ENCODE assay signal across 14 cellular contexts in genomic region chr1:116521186-116521585, GRCh38. TPM values are rescaled to one million over a fixed set of nuclear protein-coding genes. Genes with fewer than 3 reads are reported as not detected.
DNase-seq lines count a peak whose midpoint lies in the region; ATAC-seq and TF ChIP-seq lines count a peak whose summit lies in the region.
"Had no signal": no experiment of that assay in that cellular context is flagged by ENCODE, and none has a peak within 500 bp of the region (broad histone marks: within the 10 kb centered on the region; RNA-seq: fewer than 3 reads in every experiment).

No MANE protein-coding gene starts in this region.

- no peak overlapping the region for H3K27ac ChIP-seq in Peyer's patch

- no peak for TF ChIP-seq CTCF in Peyer's patch (IDR thresholded peaks at IDR 0.05)

- no peak for ATAC-seq in GM18511 (IDR thresholded peaks at IDR 0.05; ENCODE audit: unreplicated experiment)
- no peak for ATAC-seq in HG03354 (IDR thresholded peaks at IDR 0.05; ENCODE audit: poor library complexity, severe bottlenecking, unreplicated experiment)

- DNase-seq in GM04503 (ENCODE audit: low read depth) (peak; percentile 64), NOMO-1 treated with DMSO at 0.1 percent for 48 hours (lab: John Stamatoyannopoulos, UW; ENCODE audit: unreplicated experiment) (peak; percentile 42), fibroblast of gingiva (ENCODE audit: low read depth) (peak; percentile 64), renal cortical epithelial cell (ENCODE audit: low read depth) (peak; percentile 92), medulla oblongata (ENCODE audit: extremely low spot score) (no peak), Peyer's patch (no peak)
- DNase-seq: activated T-cell treated with anti-CD3 and anti-CD28 coated beads, Interleukin-2, amount 50 U/mL, for 48 hours; CD8-positive, alpha-beta memory T cell; effector memory CD4-positive, alpha-beta T cell; head of caudate nucleus; NCI-H1105; NCI-H2227 treated with DMSO at 0.1 percent for 48 hours had no signal

- H3K27me3 ChIP-seq in Peyer's patch, result no peaks in the 10 kb centered on the region

- H3K4me1 ChIP-seq in Peyer's patch, result no peaks in the 10 kb centered on the region

- no peaks in the 10 kb centered on the region for H3K9me3 ChIP-seq in Peyer's patch

- TF ChIP-seq POLR2A in Peyer's patch (IDR thresholded peaks at IDR 0.05), result no peak

- peaks cover 0 to 6% (median 0%) of the 10 kb centered on the region in 3 donors for H3K36me3 ChIP-seq in Peyer's patch

- H3K4me3 ChIP-seq in Peyer's patch, result no peak overlapping the region

RNA-seq across cellular contexts. Expression of gene CD58, which starts 49.6 kb away (rescaled TPM):
- total RNA-seq in renal cortical epithelial cell, result 45.4 and 62.3 TPM in 2 replicates
- total RNA-seq in Peyer's patch, result 10 to 100 TPM; 23.1 to 63.0 (median 39.0) TPM

Comparison
In these comparisons a context has a peak if more than half of its experiments do, and no peak if none do; other contexts are left out.
1. DNase-seq: peak in GM04503 (single experiment), NOMO-1 treated with DMSO at 0.1 percent for 48 hours (single experiment), fibroblast of gingiva (single experiment) and renal cortical epithelial cell (single experiment); none in medulla oblongata (single experiment) and Peyer's patch (0 of 3).